24 cellular contexts compared by ENCODE assay signal in genomic region chr10:105253843-105254242, GRCh38.
"Had no signal": no experiment of that assay in that cellular context is flagged by ENCODE, and none has a peak within 500 bp of the region (broad histone marks: within the 10 kb centered on the region; RNA-seq: fewer than 3 reads in every experiment).

No MANE protein-coding gene starts in this region.

- H3K9me3 Mint-ChIP-seq: mesothelial cell of epicardium; stimulated activated naive B cell treated with anti-CD40 and anti-IgM and Interleukin-4, amounts not matched to agents 10 μg/mL and 1 μg/mL and 100 μg/mL, for 72 hours had no signal

- H3K4me1 ChIP-seq: right atrium auricular region, right lobe of liver, stomach, testis, thyroid gland, transverse colon, upper lobe of left lung, vagina had no signal

- H3K27me3 Mint-ChIP-seq: naive thymus-derived CD4-positive, alpha-beta T cell; natural killer cell treated with Interleukin-12 subunit alpha and Interleukin-12 subunit beta and Interleukin-15 and Interleukin-18, amount 100 ng/mL, for 72 hours; progenitor cell of endocrine pancreas; stimulated activated naive B cell treated with anti-CD40 and anti-IgM and Interleukin-4, amounts not matched to agents 10 μg/mL and 1 μg/mL and 100 μg/mL, for 72 hours had no signal

- H3K27me3 ChIP-seq: ovary, right atrium auricular region, right lobe of liver, stomach, testis, thyroid gland, transverse colon, upper lobe of left lung, vagina had no signal

- H3K4me3 ChIP-seq: left ventricle myocardium inferior, lung, mucosa of descending colon, ovary, right atrium auricular region, right lobe of liver, smooth muscle cell, stomach, testis, thyroid gland, transverse colon, upper lobe of left lung, vagina had no signal

- H3K27ac ChIP-seq: left ventricle myocardium inferior, ovary, right atrium auricular region, right lobe of liver, stomach, testis, thyroid gland, transverse colon, upper lobe of left lung, vagina had no signal

- DNase-seq: islet precursor cell; left ventricle myocardium inferior; mesendoderm; mucosa of descending colon; naive thymus-derived CD4-positive, alpha-beta T cell; ovary; right lobe of liver; stimulated activated CD4-positive, alpha-beta T cell treated with anti-CD3 and anti-CD28 coated beads, Interleukin-1b, Interleukin-23, amount 100 ng/mL, for 48 hours; stimulated activated CD4-positive, alpha-beta T cell treated with anti-CD3 and anti-CD28 coated beads, Interleukin-2, amount 100 ng/mL, for 48 hours; stimulated activated CD4-positive, alpha-beta T cell treated with anti-CD3 and anti-CD28 coated beads, Interleukin-4, amount 100 ng/mL, for 4 hours; stimulated activated naive B cell treated with anti-CD40 and anti-IgM and Interleukin-4, amounts not matched to agents 10 μg/mL and 1 μg/mL and 100 μg/mL, for 72 hours; stimulated activated naive CD8-positive, alpha-beta T cell treated with anti-CD3 and anti-CD28 coated beads, Interleukin-15, Interleukin-2, amounts not matched to agents 100 U/mL and 50 U/mL, for 24 hours; stomach; testis; thyroid gland; transverse colon; upper lobe of left lung had no signal

- H3K4me1 Mint-ChIP-seq: mesothelial cell of epicardium; stimulated activated naive B cell treated with anti-CD40 and anti-IgM and Interleukin-4, amounts not matched to agents 10 μg/mL and 1 μg/mL and 100 μg/mL, for 72 hours had no signal

- H3K27ac Mint-ChIP-seq: mesothelial cell of epicardium; naive thymus-derived CD4-positive, alpha-beta T cell; natural killer cell treated with Interleukin-12 subunit alpha and Interleukin-12 subunit beta and Interleukin-15 and Interleukin-18, amount 100 ng/mL, for 72 hours; progenitor cell of endocrine pancreas; stimulated activated naive B cell treated with anti-CD40 and anti-IgM and Interleukin-4, amounts not matched to agents 10 μg/mL and 1 μg/mL and 100 μg/mL, for 72 hours had no signal

- H3K9me3 ChIP-seq: left ventricle myocardium inferior, mucosa of descending colon, ovary, right atrium auricular region, right lobe of liver, stomach, testis, thyroid gland, transverse colon, upper lobe of left lung, vagina had no signal

- ATAC-seq: mucosa of descending colon; naive thymus-derived CD4-positive, alpha-beta T cell; natural killer cell treated with Interleukin-12 subunit alpha and Interleukin-12 subunit beta and Interleukin-15 and Interleukin-18, amount 100 ng/mL, for 72 hours; right lobe of liver; stimulated activated naive B cell treated with anti-CD40 and anti-IgM and Interleukin-4, amounts not matched to agents 10 μg/mL and 1 μg/mL and 100 μg/mL, for 72 hours; stimulated activated naive CD8-positive, alpha-beta T cell treated with anti-CD3 and anti-CD28 coated beads, Interleukin-15, Interleukin-2, amounts not matched to agents 100 U/mL and 50 U/mL, for 24 hours had no signal

- H3K4me3 Mint-ChIP-seq: mesothelial cell of epicardium; naive thymus-derived CD4-positive, alpha-beta T cell; natural killer cell treated with Interleukin-12 subunit alpha and Interleukin-12 subunit beta and Interleukin-15 and Interleukin-18, amount 100 ng/mL, for 72 hours; stimulated activated naive B cell treated with anti-CD40 and anti-IgM and Interleukin-4, amounts not matched to agents 10 μg/mL and 1 μg/mL and 100 μg/mL, for 72 hours had no signal

- H3K36me3 Mint-ChIP-seq: mesothelial cell of epicardium; natural killer cell treated with Interleukin-12 subunit alpha and Interleukin-12 subunit beta and Interleukin-15 and Interleukin-18, amount 100 ng/mL, for 72 hours; stimulated activated naive B cell treated with anti-CD40 and anti-IgM and Interleukin-4, amounts not matched to agents 10 μg/mL and 1 μg/mL and 100 μg/mL, for 72 hours had no signal

- H3K4me2 ChIP-seq: smooth muscle cell had no signal

- H3K36me3 ChIP-seq: left ventricle myocardium inferior, ovary, right atrium auricular region, right lobe of liver, stomach, thyroid gland, transverse colon, upper lobe of left lung, vagina had no signal
